1 cellular context compared by ENCODE assay signal in genomic region chr18:78659748-78660147, GRCh38.
TF ChIP-seq lines count a peak whose summit lies in the region.

No MANE protein-coding gene starts in this region.

TF ChIP-seq in HepG2, 621 proteins besides CTCF, POLR2A, EP300 and RAD21 (continued from another document):
- no peak for TF ChIP-seq ZNF782 (CRISPR knock-in tag; IDR thresholded peaks at IDR 0.05; ENCODE audit: borderline replicate concordance)
- no peak for TF ChIP-seq ATAD3A (CRISPR knock-in tag; IDR thresholded peaks at IDR 0.05)
- no peak for TF ChIP-seq KLF9 (CRISPR knock-in tag; IDR thresholded peaks at IDR 0.05; ENCODE audit: low read depth)
- no peak for TF ChIP-seq XRCC5 (optimal IDR thresholded peaks at IDR 0.05; ENCODE audit: low read length)
- TF ChIP-seq SOX13 (IDR thresholded peaks at IDR 0.05), result no peak
- TF ChIP-seq SOX13 (CRISPR knock-in tag; conservative IDR thresholded peaks at IDR 0.05 in 1 of 2, IDR thresholded peaks at IDR 0.05 in 1 of 2), result no peak
- TF ChIP-seq NFIC (IDR thresholded peaks at IDR 0.05; ENCODE audit: low read length), result no peak
- TF ChIP-seq FOSL1 (CRISPR knock-in tag; IDR thresholded peaks at IDR 0.05; ENCODE audit: borderline replicate concordance), result no peak
